14 cellular contexts compared by ENCODE assay signal in genomic region chr15:22098616-22099253, GRCh38. TPM values are rescaled to one million over a fixed set of nuclear protein-coding genes. Genes with fewer than 3 reads are reported as not detected.
DNase-seq lines count a peak whose midpoint lies in the region; ATAC-seq lines count a peak whose summit lies in the region.
"Not testable (repeated sequence)": the region's sequence is repeated elsewhere in the genome, so short reads cannot be mapped to it uniquely, and the experiment has no call there.
"Had no signal": no experiment of that assay in that cellular context is flagged by ENCODE, and none has a peak within 500 bp of the region (broad histone marks: within the 10 kb centered on the region; RNA-seq: fewer than 3 reads in every experiment).

No MANE protein-coding gene starts in this region.

- not testable (repeated sequence) for H3K9me3 Mint-ChIP-seq in naive B cell

- peak; percentile 33 for ATAC-seq in GM18517 (IDR thresholded peaks at IDR 0.05; ENCODE audit: unreplicated experiment)
- ATAC-seq in GM19397 (IDR thresholded peaks at IDR 0.05; ENCODE audit: unreplicated experiment): peak; percentile 24
- ATAC-seq in HG02588 (IDR thresholded peaks at IDR 0.05; ENCODE audit: unreplicated experiment): peak; percentile 28
- ATAC-seq in HG03175 (IDR thresholded peaks at IDR 0.05; ENCODE audit: unreplicated experiment): peak; percentile 38
- ATAC-seq in T-helper 17 cell: peak; percentile 75
- peak; percentile 33 to 42 for ATAC-seq in naive B cell (ENCODE audit: low read depth in 2 of 2)

- H3K9me3 ChIP-seq in T-helper 17 cell (ENCODE audit: control insufficient read depth, low read length, poor library complexity, severe bottlenecking): not testable (repeated sequence)

- not testable (repeated sequence) for DNase-seq in T-helper 17 cell, naive B cell
- peak; percentile 0 for DNase-seq in activated gamma-delta T cell treated with Interleukin-2 at 50 U/mL for 16 hours

- not testable (repeated sequence) for H3K4me1 Mint-ChIP-seq in T-helper 17 cell, naive B cell

- H3K4me3 Mint-ChIP-seq in T-helper 17 cell, naive B cell: not testable (repeated sequence)

- H3K27me3 Mint-ChIP-seq in T-helper 17 cell, naive B cell: not testable (repeated sequence)

- not testable (repeated sequence) for H3K36me3 Mint-ChIP-seq in T-helper 17 cell (ENCODE audit: low read depth); naive B cell

- not testable (repeated sequence) for H3K27ac Mint-ChIP-seq in T-helper 17 cell, naive B cell

RNA-seq across cellular contexts. Expression of gene OR4M2, which starts 18.4 kb away (rescaled TPM):
- not detected for total RNA-seq in T-helper 17 cell
- not detected for polyA plus RNA-seq in naive B cell (ENCODE audit: low read depth in 6 of 6)
- total RNA-seq: activated CD8-positive, alpha-beta memory T cell treated with anti-CD3 and anti-CD28 coated beads for 36 hours; activated T-helper 1 cell treated with anti-CD3 and anti-CD28 coated beads, Interleukin-12 subunit alpha, Interleukin-12 subunit beta, Interleukin-2, Interleukin-4 antibody, amounts not matched to agents 30 ng/mL and 10 ng/mL and 1 ng/mL, durations not matched to agents 14 hours and 24 hours and 36 hours; bronchial epithelial cell; glomerular endothelial cell; left lung; posterior vena cava; Right ventricle myocardium superior had no signal

Comparison
In these comparisons a context has a peak if more than half of its experiments do, and no peak if none do; other contexts are left out.
1. ATAC-seq: peak in every context shown above with its lines; median percentile 75 in T-helper 17 cell; 38 in HG03175; 38 in naive B cell; 33 in GM18517; 28 in HG02588; 24 in GM19397.